Comparison of ENCODE assay signal across 1 cellular context in the genomic region with DNA sequence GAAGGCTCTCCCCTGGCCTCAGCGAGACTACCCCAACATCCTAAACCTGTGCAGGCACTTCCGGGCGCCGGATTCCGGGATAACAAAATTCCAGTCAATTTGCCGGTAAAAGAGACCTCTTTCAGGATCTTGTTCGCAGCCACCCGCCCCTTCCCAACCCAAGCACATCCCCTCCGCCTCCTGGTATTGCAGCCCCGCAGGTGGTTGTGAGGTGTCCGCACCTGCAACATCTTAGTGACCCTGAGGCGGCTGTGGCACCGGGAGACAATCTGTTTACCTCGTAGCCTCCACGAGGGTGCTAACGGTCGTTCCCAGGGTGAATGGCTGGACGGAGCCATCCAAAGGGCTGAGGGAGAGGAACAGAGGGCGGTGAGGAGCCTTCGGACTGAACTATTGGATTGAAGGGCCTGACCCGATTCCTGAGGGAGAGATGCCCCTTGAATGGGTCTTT.
TF ChIP-seq lines count a peak whose summit lies in the region.

No MANE protein-coding gene starts in this region.

TF ChIP-seq in WTC11, 78 proteins besides CTCF, POLR2A, EP300 and RAD21 (continued from another document):
- TF ChIP-seq, protein P1, sequence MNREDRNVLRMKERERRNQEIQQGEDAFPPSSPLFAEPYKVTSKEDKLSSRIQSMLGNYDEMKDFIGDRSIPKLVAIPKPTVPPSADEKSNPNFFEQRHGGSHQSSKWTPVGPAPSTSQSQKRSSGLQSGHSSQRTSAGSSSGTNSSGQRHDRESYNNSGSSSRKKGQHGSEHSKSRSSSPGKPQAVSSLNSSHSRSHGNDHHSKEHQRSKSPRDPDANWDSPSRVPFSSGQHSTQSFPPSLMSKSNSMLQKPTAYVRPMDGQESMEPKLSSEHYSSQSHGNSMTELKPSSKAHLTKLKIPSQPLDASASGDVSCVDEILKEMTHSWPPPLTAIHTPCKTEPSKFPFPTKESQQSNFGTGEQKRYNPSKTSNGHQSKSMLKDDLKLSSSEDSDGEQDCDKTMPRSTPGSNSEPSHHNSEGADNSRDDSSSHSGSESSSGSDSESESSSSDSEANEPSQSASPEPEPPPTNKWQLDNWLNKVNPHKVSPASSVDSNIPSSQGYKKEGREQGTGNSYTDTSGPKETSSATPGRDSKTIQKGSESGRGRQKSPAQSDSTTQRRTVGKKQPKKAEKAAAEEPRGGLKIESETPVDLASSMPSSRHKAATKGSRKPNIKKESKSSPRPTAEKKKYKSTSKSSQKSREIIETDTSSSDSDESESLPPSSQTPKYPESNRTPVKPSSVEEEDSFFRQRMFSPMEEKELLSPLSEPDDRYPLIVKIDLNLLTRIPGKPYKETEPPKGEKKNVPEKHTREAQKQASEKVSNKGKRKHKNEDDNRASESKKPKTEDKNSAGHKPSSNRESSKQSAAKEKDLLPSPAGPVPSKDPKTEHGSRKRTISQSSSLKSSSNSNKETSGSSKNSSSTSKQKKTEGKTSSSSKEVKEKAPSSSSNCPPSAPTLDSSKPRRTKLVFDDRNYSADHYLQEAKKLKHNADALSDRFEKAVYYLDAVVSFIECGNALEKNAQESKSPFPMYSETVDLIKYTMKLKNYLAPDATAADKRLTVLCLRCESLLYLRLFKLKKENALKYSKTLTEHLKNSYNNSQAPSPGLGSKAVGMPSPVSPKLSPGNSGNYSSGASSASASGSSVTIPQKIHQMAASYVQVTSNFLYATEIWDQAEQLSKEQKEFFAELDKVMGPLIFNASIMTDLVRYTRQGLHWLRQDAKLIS (CRISPR knock-in tag; IDR thresholded peaks at IDR 0.05; ENCODE audit: borderline replicate concordance), result no peak
- TF ChIP-seq, protein P2, sequence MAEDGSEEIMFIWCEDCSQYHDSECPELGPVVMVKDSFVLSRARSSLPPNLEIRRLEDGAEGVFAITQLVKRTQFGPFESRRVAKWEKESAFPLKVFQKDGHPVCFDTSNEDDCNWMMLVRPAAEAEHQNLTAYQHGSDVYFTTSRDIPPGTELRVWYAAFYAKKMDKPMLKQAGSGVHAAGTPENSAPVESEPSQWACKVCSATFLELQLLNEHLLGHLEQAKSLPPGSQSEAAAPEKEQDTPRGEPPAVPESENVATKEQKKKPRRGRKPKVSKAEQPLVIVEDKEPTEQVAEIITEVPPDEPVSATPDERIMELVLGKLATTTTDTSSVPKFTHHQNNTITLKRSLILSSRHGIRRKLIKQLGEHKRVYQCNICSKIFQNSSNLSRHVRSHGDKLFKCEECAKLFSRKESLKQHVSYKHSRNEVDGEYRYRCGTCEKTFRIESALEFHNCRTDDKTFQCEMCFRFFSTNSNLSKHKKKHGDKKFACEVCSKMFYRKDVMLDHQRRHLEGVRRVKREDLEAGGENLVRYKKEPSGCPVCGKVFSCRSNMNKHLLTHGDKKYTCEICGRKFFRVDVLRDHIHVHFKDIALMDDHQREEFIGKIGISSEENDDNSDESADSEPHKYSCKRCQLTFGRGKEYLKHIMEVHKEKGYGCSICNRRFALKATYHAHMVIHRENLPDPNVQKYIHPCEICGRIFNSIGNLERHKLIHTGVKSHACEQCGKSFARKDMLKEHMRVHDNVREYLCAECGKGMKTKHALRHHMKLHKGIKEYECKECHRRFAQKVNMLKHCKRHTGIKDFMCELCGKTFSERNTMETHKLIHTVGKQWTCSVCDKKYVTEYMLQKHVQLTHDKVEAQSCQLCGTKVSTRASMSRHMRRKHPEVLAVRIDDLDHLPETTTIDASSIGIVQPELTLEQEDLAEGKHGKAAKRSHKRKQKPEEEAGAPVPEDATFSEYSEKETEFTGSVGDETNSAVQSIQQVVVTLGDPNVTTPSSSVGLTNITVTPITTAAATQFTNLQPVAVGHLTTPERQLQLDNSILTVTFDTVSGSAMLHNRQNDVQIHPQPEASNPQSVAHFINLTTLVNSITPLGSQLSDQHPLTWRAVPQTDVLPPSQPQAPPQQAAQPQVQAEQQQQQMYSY (CRISPR knock-in tag; IDR thresholded peaks at IDR 0.05), result peak; percentile 75
- TF ChIP-seq ESRRA (CRISPR knock-in tag; IDR thresholded peaks at IDR 0.05; ENCODE audit: borderline replicate concordance) (0 out of 2 replicates have a peak, but pooled peaks have one; percentile 23), ZBTB21 (CRISPR knock-in tag; IDR thresholded peaks at IDR 0.05; ENCODE audit: borderline replicate concordance) (0 out of 2 replicates have a peak, but pooled peaks have one; percentile 19), KAT7 (CRISPR knock-in tag; IDR thresholded peaks at IDR 0.05; ENCODE audit: borderline replicate concordance) (0 out of 2 replicates have a peak, but pooled peaks have one; percentile 62)
